18 cellular contexts compared by ENCODE assay signal in the genomic region with DNA sequence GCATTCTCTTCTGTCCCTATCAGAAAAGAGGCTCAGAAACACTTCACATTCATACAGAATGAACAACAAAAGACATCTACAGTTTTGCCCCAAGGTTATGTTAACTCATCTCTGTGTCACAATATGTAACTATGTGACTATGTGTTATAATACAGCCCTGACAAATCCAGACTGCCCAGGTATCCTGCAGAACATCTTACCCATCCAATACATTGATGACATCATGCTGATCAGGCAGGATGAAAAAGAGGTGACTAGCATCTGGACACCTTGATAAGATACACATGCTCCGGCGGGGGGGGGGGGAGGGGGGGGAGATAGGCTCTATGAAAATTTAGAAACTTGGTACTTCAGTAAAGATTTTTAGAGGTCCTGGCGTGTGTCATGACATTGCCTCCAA. TPM values are rescaled to one million over a fixed set of nuclear protein-coding genes. Genes with fewer than 3 reads are reported as not detected.
DNase-seq lines count a peak whose midpoint lies in the region; ATAC-seq, FAIRE-seq and TF ChIP-seq lines count a peak whose summit lies in the region.
"Had no signal": no experiment of that assay in that cellular context is flagged by ENCODE, and none has a peak within 500 bp of the region (broad histone marks: within the 10 kb centered on the region; RNA-seq: fewer than 3 reads in every experiment).

No MANE protein-coding gene starts in this region.

- H3K4me3 ChIP-seq in bronchial epithelial cell (ENCODE audit: low read depth, low read length): no peak overlapping the region
- H3K4me3 ChIP-seq: BLaER1 treated with 17β-estradiol and CSF1 and Interleukin-3, amounts not matched to agents 10 nM and 100 nM; GM12878 had no signal

- TF ChIP-seq CTCF in bronchial epithelial cell (IDR thresholded peaks at IDR 0.05; ENCODE audit: insufficient read depth, low read length, severe bottlenecking) (no peak), nephron progenitor cell (IDR thresholded peaks at IDR 0.05) (no peak)

- H3K27me3 ChIP-seq in bronchial epithelial cell (ENCODE audit: control insufficient read depth, insufficient read depth, low read length): no peaks in the 10 kb centered on the region
- H3K27me3 ChIP-seq: BLaER1 treated with 17β-estradiol and CSF1 and Interleukin-3, amounts not matched to agents 10 nM and 100 nM had no signal

- H3K36me3 Mint-ChIP-seq in nephron progenitor cell (ENCODE audit: low read depth): no peaks in the 10 kb centered on the region
- H3K36me3 Mint-ChIP-seq: CD8-positive, alpha-beta T cell had no signal

- no peak overlapping the region for H3K27ac Mint-ChIP-seq in nephron progenitor cell
- H3K27ac Mint-ChIP-seq: B cell; CD8-positive, alpha-beta T cell; H9; IgD-negative memory B cell had no signal

- peak; percentile 45 for ATAC-seq in esophagus mucosa
- ATAC-seq: CD8-positive, alpha-beta T cell; GM12878 had no signal

- H3K9me3 Mint-ChIP-seq in nephron progenitor cell: peaks cover 4% of the 10 kb centered on the region
- H3K9me3 Mint-ChIP-seq: CD8-positive, alpha-beta T cell; H9 had no signal

- H3K27me3 Mint-ChIP-seq in nephron progenitor cell (ENCODE audit: low read depth, poor library complexity): peaks cover 13% of the 10 kb centered on the region

- H3K36me3 ChIP-seq in bronchial epithelial cell (ENCODE audit: control insufficient read depth, insufficient read depth, low read length): no peaks in the 10 kb centered on the region
- H3K36me3 ChIP-seq: BLaER1 treated with 17β-estradiol and CSF1 and Interleukin-3, amounts not matched to agents 10 nM and 100 nM had no signal

- H3K4me1 Mint-ChIP-seq in nephron progenitor cell: no peaks in the 10 kb centered on the region
- H3K4me1 Mint-ChIP-seq: B cell, H9, IgD-negative memory B cell had no signal

- H3K4me3 Mint-ChIP-seq in nephron progenitor cell: no peak overlapping the region
- H3K4me3 Mint-ChIP-seq: B cell; CD8-positive, alpha-beta T cell; H9; IgD-negative memory B cell had no signal

- FAIRE-seq in bronchial epithelial cell (lab: Jason Lieb, UNC): no peak
- FAIRE-seq: GM12878, H1, HTR-8/SVneo had no signal

- DNase-seq in ELR (ENCODE audit: low read depth) (peak; percentile 43), HPDE6-E6E7 (ENCODE audit: extremely low spot score) (peak; percentile 40), bronchial epithelial cell (ENCODE audit: low read depth) (peak; percentile 88), NCI-H146 treated with DMSO at 0.1 percent for 48 hours (lab: John Stamatoyannopoulos, UW; ENCODE audit: unreplicated experiment) (no peak), NCI-H524 (lab: John Stamatoyannopoulos, UW) (no peak), nephron progenitor cell (no peak), amniotic stem cell (lab: John Stamatoyannopoulos, UW) (no peak)
- DNase-seq: Calu3; CD8-positive, alpha-beta T cell; DMS79 treated with DMSO at 0.1 percent for 48 hours; H9 had no signal

RNA-seq across cellular contexts. Expression of a gene that starts 8.3 kb away (rescaled TPM):
- total RNA-seq in bronchial epithelial cell (82.7 and 99.0 TPM in 2 replicates), esophagus mucosa (28.9 TPM)

RNA-seq across cellular contexts. Expression of a gene that starts 57.0 kb away (rescaled TPM):
- 2.6 and 4.2 TPM in 2 replicates for total RNA-seq in bronchial epithelial cell
- 0.72 TPM for total RNA-seq in esophagus mucosa

Comparison
In these comparisons a context has a peak if more than half of its experiments do, and no peak if none do; other contexts are left out.
1. DNase-seq: peak in ELR (single experiment), HPDE6-E6E7 (single experiment) and bronchial epithelial cell (single experiment); none in NCI-H146 treated with DMSO at 0.1 percent for 48 hours (single experiment), NCI-H524 (0 of 2), nephron progenitor cell (single experiment) and amniotic stem cell (single experiment).